ENCODE assay signal across 12 cellular contexts in genomic region chr5:154782326-154782725, GRCh38. TPM values are rescaled to one million over a fixed set of nuclear protein-coding genes. Genes with fewer than 3 reads are reported as not detected.
DNase-seq lines count a peak whose midpoint lies in the region; ATAC-seq and TF ChIP-seq lines count a peak whose summit lies in the region.
"Had no signal": no experiment of that assay in that cellular context is flagged by ENCODE, and none has a peak within 500 bp of the region (broad histone marks: within the 10 kb centered on the region; RNA-seq: fewer than 3 reads in every experiment).

No MANE protein-coding gene starts in this region.

- H3K9me3 Mint-ChIP-seq in activated naive CD8-positive, alpha-beta T cell (ENCODE audit: low read depth) = no peaks in the 10 kb centered on the region
- no peaks in the 10 kb centered on the region for H3K9me3 Mint-ChIP-seq in activated naive CD8-positive, alpha-beta T cell treated with anti-CD3 and anti-CD28 coated beads for 36 hours
- no peaks in the 10 kb centered on the region for H3K9me3 Mint-ChIP-seq in mesothelial cell of epicardium

- no peaks in the 10 kb centered on the region for H3K27me3 Mint-ChIP-seq in activated naive CD8-positive, alpha-beta T cell
- H3K27me3 Mint-ChIP-seq in activated naive CD8-positive, alpha-beta T cell treated with anti-CD3 and anti-CD28 coated beads for 36 hours = no peaks in the 10 kb centered on the region
- no peaks in the 10 kb centered on the region for H3K27me3 Mint-ChIP-seq in mesothelial cell of epicardium (ENCODE audit: low read depth)

- peak; percentile 32 for ATAC-seq in upper lobe of right lung
- no peak for ATAC-seq in HG02798 (IDR thresholded peaks at IDR 0.05; ENCODE audit: poor library complexity, unreplicated experiment)

- H3K4me3 ChIP-seq in breast epithelium (no peak overlapping the region), upper lobe of right lung (no peak overlapping the region)

- H3K27me3 ChIP-seq in breast epithelium (no peaks in the 10 kb centered on the region), upper lobe of right lung (no peaks in the 10 kb centered on the region)

- no peak for DNase-seq in activated naive CD8-positive, alpha-beta T cell treated with anti-CD3 and anti-CD28 coated beads for 36 hours
- DNase-seq in breast epithelium (ENCODE audit: low spot score in 2 of 2) (no peak), mesothelial cell of epicardium (ENCODE audit: low spot score in 2 of 2, unreplicated experiment in 2 of 2) (no peak), upper lobe of right lung (no peak), activated gamma-delta T cell treated with Interleukin-2 at 50 U/mL for 16 hours (no peak)
- no peak for DNase-seq in stimulated activated CD4-positive, alpha-beta T cell treated with anti-CD3 and anti-CD28 coated beads, Interleukin-2, amount 100 ng/mL, for 24 hours
- DNase-seq: activated naive CD4-positive, alpha-beta T cell treated with Interleukin-2 at 50 U/mL for 16 hours; dermis blood vessel endothelial cell; midbrain; NCI-H446 treated with DMSO at 0.1 percent for 48 hours had no signal

- H3K4me1 ChIP-seq in breast epithelium (peaks cover 4 to 7% of the 10 kb centered on the region in 2 donors), upper lobe of right lung (peaks cover 62% of the 10 kb centered on the region)

- peaks cover 88% of the 10 kb centered on the region for H3K4me1 Mint-ChIP-seq in activated naive CD8-positive, alpha-beta T cell (ENCODE audit: low read depth)
- peaks cover 88% of the 10 kb centered on the region for H3K4me1 Mint-ChIP-seq in activated naive CD8-positive, alpha-beta T cell treated with anti-CD3 and anti-CD28 coated beads for 36 hours
- peaks cover 27% of the 10 kb centered on the region for H3K4me1 Mint-ChIP-seq in mesothelial cell of epicardium

- no peak overlapping the region for H3K4me3 Mint-ChIP-seq in activated naive CD8-positive, alpha-beta T cell
- H3K4me3 Mint-ChIP-seq in activated naive CD8-positive, alpha-beta T cell treated with anti-CD3 and anti-CD28 coated beads for 36 hours = no peak overlapping the region
- no peak overlapping the region for H3K4me3 Mint-ChIP-seq in mesothelial cell of epicardium

- H3K36me3 ChIP-seq in breast epithelium (no peaks in the 10 kb centered on the region), upper lobe of right lung (no peaks in the 10 kb centered on the region)

- intact Hi-C loops in breast epithelium (cut with DNase I; ENCODE audit: low total_unique reads) (no loop called here), upper lobe of right lung (cut with DNase I) (no loop called here)

- TF ChIP-seq POLR2A in breast epithelium (IDR thresholded peaks at IDR 0.05) = no peak

- H3K27ac Mint-ChIP-seq in activated naive CD8-positive, alpha-beta T cell = peak overlapping the region; percentile 47
- no peak overlapping the region for H3K27ac Mint-ChIP-seq in activated naive CD8-positive, alpha-beta T cell treated with anti-CD3 and anti-CD28 coated beads for 36 hours
- peak overlapping the region; percentile 16 for H3K27ac Mint-ChIP-seq in mesothelial cell of epicardium

- H3K9me3 ChIP-seq in breast epithelium (no peaks in the 10 kb centered on the region), upper lobe of right lung (no peaks in the 10 kb centered on the region)

- peak overlapping the region; percentile 35 to 50 for H3K27ac ChIP-seq in breast epithelium
- no peak overlapping the region for H3K27ac ChIP-seq in upper lobe of right lung

- TF ChIP-seq CTCF in breast epithelium (IDR thresholded peaks at IDR 0.05) (no peak), mesothelial cell of epicardium (IDR thresholded peaks at IDR 0.05; ENCODE audit: unreplicated experiment) (no peak), upper lobe of right lung (IDR thresholded peaks at IDR 0.05) (no peak)

- H3K36me3 Mint-ChIP-seq in activated naive CD8-positive, alpha-beta T cell = no peaks in the 10 kb centered on the region
- peaks cover 26% of the 10 kb centered on the region for H3K36me3 Mint-ChIP-seq in activated naive CD8-positive, alpha-beta T cell treated with anti-CD3 and anti-CD28 coated beads for 36 hours
- no peaks in the 10 kb centered on the region for H3K36me3 Mint-ChIP-seq in mesothelial cell of epicardium

RNA-seq across cellular contexts. Expression of gene LARP1, which starts 27.1 kb away (rescaled TPM):
- total RNA-seq in activated naive CD8-positive, alpha-beta T cell treated with anti-CD3 and anti-CD28 coated beads for 36 hours = 100 to 1,000 TPM; 285 to 292 TPM
- total RNA-seq in breast epithelium (100 to 1,000 TPM in 1 of 3 donors, 10 to 100 TPM in 2; 64.0 to 123 (median 73.7) TPM), mesothelial cell of epicardium (245 to 249 TPM (median 245 TPM) in 3 replicates), upper lobe of right lung (151 TPM)
